In the genomic region with DNA sequence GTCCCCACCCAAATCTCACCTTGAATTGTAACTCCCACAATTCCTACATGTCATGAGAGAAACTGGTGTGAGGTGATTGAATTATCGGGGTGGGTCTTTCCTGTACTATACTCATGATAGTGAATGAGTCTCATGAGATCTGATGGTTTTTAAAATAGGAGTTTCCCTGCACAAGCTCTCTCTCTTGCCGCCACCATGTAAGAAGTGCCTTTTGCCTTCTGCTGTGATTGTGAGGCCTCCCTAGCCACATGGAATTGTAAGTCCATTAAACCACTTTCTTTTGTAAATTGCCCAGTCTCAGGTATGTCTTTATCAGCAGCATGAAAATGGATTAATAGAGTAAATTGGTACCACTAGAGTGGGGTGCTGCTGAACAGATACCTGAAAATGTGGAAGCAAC, we compare ENCODE assay signal across 3 cellular contexts.
A peak's percentile ranks its signal among the peaks of the same experiment; 100 is the strongest.
TF ChIP-seq lines count a peak whose summit lies in the region.

No MANE protein-coding gene starts in this region.

TF ChIP-seq in A549, 52 proteins besides CTCF, POLR2A, EP300 and RAD21:
- TF ChIP-seq, protein P1, sequence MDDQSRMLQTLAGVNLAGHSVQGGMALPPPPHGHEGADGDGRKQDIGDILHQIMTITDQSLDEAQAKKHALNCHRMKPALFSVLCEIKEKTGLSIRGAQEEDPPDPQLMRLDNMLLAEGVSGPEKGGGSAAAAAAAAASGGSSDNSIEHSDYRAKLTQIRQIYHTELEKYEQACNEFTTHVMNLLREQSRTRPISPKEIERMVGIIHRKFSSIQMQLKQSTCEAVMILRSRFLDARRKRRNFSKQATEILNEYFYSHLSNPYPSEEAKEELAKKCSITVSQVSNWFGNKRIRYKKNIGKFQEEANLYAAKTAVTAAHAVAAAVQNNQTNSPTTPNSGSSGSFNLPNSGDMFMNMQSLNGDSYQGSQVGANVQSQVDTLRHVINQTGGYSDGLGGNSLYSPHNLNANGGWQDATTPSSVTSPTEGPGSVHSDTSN (IDR thresholded peaks at IDR 0.05): no peak
- TF ChIP-seq MAFK (IDR thresholded peaks at IDR 0.05; ENCODE audit: partially characterized antibody): no peak
- TF ChIP-seq, protein P2, sequence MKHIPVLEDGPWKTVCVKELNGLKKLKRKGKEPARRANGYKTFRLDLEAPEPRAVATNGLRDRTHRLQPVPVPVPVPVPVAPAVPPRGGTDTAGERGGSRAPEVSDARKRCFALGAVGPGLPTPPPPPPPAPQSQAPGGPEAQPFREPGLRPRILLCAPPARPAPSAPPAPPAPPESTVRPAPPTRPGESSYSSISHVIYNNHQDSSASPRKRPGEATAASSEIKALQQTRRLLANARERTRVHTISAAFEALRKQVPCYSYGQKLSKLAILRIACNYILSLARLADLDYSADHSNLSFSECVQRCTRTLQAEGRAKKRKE (CRISPR knock-in tag; IDR thresholded peaks at IDR 0.05; ENCODE audit: low read depth): no peak
- TF ChIP-seq, protein P3, sequence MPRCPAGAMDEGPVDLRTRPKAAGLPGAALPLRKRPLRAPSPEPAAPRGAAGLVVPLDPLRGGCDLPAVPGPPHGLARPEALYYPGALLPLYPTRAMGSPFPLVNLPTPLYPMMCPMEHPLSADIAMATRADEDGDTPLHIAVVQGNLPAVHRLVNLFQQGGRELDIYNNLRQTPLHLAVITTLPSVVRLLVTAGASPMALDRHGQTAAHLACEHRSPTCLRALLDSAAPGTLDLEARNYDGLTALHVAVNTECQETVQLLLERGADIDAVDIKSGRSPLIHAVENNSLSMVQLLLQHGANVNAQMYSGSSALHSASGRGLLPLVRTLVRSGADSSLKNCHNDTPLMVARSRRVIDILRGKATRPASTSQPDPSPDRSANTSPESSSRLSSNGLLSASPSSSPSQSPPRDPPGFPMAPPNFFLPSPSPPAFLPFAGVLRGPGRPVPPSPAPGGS (IDR thresholded peaks at IDR 0.05): no peak
- no peak for TF ChIP-seq HDAC2 (IDR thresholded peaks at IDR 0.05)
- TF ChIP-seq GATA3 (IDR thresholded peaks at IDR 0.05; ENCODE audit: borderline replicate concordance): no peak
- no peak for TF ChIP-seq EHMT2 (IDR thresholded peaks at IDR 0.05; ENCODE audit: low read depth)
- no peak for TF ChIP-seq HOXA7 (CRISPR knock-in tag; IDR thresholded peaks at IDR 0.05)

TF ChIP-seq in HEK293, 187 proteins besides CTCF, POLR2A, EP300 and RAD21 (continued from another document):
- TF ChIP-seq, protein P4, sequence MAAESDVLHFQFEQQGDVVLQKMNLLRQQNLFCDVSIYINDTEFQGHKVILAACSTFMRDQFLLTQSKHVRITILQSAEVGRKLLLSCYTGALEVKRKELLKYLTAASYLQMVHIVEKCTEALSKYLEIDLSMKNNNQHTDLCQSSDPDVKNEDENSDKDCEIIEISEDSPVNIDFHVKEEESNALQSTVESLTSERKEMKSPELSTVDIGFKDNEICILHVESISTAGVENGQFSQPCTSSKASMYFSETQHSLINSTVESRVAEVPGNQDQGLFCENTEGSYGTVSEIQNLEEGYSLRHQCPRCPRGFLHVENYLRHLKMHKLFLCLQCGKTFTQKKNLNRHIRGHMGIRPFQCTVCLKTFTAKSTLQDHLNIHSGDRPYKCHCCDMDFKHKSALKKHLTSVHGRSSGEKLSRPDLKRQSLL (tag by site-specific recombination; IDR thresholded peaks at IDR 0.05): no peak
- TF ChIP-seq TRIM28 (IDR thresholded peaks at IDR 0.05; ENCODE audit: borderline replicate concordance, low read length) (peak; percentile 65; the same call in 1 of the 2 replicates), ZNF248 (tag by site-specific recombination; IDR thresholded peaks at IDR 0.05) (no peak), ZNF426 (tag by site-specific recombination; IDR thresholded peaks at IDR 0.05) (no peak), ZBTB8A (tag by site-specific recombination; IDR thresholded peaks at IDR 0.05) (no peak), ZNF624 (tag by site-specific recombination; IDR thresholded peaks at IDR 0.05) (no peak), ZSCAN23 (tag by site-specific recombination; IDR thresholded peaks at IDR 0.05) (no peak)
- TF ChIP-seq, protein P5, sequence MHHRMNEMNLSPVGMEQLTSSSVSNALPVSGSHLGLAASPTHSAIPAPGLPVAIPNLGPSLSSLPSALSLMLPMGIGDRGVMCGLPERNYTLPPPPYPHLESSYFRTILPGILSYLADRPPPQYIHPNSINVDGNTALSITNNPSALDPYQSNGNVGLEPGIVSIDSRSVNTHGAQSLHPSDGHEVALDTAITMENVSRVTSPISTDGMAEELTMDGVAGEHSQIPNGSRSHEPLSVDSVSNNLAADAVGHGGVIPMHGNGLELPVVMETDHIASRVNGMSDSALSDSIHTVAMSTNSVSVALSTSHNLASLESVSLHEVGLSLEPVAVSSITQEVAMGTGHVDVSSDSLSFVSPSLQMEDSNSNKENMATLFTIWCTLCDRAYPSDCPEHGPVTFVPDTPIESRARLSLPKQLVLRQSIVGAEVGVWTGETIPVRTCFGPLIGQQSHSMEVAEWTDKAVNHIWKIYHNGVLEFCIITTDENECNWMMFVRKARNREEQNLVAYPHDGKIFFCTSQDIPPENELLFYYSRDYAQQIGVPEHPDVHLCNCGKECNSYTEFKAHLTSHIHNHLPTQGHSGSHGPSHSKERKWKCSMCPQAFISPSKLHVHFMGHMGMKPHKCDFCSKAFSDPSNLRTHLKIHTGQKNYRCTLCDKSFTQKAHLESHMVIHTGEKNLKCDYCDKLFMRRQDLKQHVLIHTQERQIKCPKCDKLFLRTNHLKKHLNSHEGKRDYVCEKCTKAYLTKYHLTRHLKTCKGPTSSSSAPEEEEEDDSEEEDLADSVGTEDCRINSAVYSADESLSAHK (tag by site-specific recombination; IDR thresholded peaks at IDR 0.05): no peak
- TF ChIP-seq, protein P6, sequence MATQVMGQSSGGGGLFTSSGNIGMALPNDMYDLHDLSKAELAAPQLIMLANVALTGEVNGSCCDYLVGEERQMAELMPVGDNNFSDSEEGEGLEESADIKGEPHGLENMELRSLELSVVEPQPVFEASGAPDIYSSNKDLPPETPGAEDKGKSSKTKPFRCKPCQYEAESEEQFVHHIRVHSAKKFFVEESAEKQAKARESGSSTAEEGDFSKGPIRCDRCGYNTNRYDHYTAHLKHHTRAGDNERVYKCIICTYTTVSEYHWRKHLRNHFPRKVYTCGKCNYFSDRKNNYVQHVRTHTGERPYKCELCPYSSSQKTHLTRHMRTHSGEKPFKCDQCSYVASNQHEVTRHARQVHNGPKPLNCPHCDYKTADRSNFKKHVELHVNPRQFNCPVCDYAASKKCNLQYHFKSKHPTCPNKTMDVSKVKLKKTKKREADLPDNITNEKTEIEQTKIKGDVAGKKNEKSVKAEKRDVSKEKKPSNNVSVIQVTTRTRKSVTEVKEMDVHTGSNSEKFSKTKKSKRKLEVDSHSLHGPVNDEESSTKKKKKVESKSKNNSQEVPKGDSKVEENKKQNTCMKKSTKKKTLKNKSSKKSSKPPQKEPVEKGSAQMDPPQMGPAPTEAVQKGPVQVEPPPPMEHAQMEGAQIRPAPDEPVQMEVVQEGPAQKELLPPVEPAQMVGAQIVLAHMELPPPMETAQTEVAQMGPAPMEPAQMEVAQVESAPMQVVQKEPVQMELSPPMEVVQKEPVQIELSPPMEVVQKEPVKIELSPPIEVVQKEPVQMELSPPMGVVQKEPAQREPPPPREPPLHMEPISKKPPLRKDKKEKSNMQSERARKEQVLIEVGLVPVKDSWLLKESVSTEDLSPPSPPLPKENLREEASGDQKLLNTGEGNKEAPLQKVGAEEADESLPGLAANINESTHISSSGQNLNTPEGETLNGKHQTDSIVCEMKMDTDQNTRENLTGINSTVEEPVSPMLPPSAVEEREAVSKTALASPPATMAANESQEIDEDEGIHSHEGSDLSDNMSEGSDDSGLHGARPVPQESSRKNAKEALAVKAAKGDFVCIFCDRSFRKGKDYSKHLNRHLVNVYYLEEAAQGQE (tag by site-specific recombination; IDR thresholded peaks at IDR 0.05): no peak

TF ChIP-seq in SK-N-SH, 30 proteins besides CTCF, POLR2A, EP300 and RAD21 (continued from another document):
- TF ChIP-seq, protein P7, sequence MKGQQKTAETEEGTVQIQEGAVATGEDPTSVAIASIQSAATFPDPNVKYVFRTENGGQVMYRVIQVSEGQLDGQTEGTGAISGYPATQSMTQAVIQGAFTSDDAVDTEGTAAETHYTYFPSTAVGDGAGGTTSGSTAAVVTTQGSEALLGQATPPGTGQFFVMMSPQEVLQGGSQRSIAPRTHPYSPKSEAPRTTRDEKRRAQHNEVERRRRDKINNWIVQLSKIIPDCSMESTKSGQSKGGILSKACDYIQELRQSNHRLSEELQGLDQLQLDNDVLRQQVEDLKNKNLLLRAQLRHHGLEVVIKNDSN (IDR thresholded peaks at IDR 0.05; ENCODE audit: borderline replicate concordance, low read depth): no peak
- TF ChIP-seq, protein P8, sequence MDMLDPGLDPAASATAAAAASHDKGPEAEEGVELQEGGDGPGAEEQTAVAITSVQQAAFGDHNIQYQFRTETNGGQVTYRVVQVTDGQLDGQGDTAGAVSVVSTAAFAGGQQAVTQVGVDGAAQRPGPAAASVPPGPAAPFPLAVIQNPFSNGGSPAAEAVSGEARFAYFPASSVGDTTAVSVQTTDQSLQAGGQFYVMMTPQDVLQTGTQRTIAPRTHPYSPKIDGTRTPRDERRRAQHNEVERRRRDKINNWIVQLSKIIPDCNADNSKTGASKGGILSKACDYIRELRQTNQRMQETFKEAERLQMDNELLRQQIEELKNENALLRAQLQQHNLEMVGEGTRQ (IDR thresholded peaks at IDR 0.05; ENCODE audit: borderline replicate concordance, low read depth, low read length): no peak
- TF ChIP-seq RFX5 (IDR thresholded peaks at IDR 0.05; ENCODE audit: low read length): no peak
- no peak for TF ChIP-seq MXI1 (IDR thresholded peaks at IDR 0.05; ENCODE audit: low read depth, low read length)
- TF ChIP-seq FOXM1 (IDR thresholded peaks at IDR 0.05; ENCODE audit: low read depth): no peak
- TF ChIP-seq TEAD4 (IDR thresholded peaks at IDR 0.05; ENCODE audit: borderline replicate concordance, insufficient read depth): no peak
- TF ChIP-seq YY1 (IDR thresholded peaks at IDR 0.05; ENCODE audit: low read depth): no peak
- TF ChIP-seq GABPA (IDR thresholded peaks at IDR 0.05; ENCODE audit: low read depth): no peak
- no peak for TF ChIP-seq ELF1 (IDR thresholded peaks at IDR 0.05)
- TF ChIP-seq SIN3A (IDR thresholded peaks at IDR 0.05; ENCODE audit: borderline replicate concordance, low read depth, low read length): no peak
TF ChIP-seq in SK-N-SH: peak in this region for 0.
